12 cellular contexts compared by ENCODE assay signal in the genomic region with DNA sequence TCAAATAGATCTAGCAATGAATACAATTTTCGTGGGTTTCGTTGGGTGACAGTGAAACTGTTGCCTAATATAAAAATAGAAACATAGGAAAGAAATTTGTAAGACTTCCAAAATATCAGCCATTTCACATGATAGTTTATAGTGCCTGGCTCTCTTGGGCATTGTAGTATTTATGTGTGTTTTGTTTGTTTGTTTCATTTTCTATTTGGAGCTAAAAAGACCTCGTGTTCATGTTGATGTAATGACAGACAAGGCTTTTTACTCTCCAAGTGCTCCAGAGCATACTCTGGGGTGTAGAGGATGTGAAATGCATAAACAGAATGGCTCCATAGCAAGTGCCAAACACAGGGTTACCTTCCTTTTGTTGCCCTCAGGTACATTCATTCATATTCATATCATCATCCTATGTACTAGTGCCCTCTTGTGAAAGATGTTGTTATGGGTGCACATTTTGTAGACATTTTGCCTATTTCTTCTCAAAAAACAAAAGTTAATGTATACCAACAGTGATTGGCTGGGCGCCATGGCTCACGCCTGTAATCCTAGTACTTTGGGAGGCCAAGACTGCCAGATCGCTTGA.
A peak's percentile ranks its signal among the peaks of the same experiment; 100 is the strongest.
DNase-seq lines count a peak whose midpoint lies in the region; ATAC-seq lines count a peak whose summit lies in the region.
"Had no signal": no experiment of that assay in that cellular context is flagged by ENCODE, and none has a peak within 500 bp of the region (broad histone marks: within the 10 kb centered on the region; RNA-seq: fewer than 3 reads in every experiment).

No MANE protein-coding gene starts in this region.

- H3K4me3 Mint-ChIP-seq in activated CD4-positive, alpha-beta memory T cell treated with anti-CD3 and anti-CD28 coated beads for 36 hours = no peak overlapping the region
- H3K4me3 Mint-ChIP-seq: natural killer cell had no signal

- H3K27me3 ChIP-seq in mesendoderm (ENCODE audit: insufficient read depth, low read length, poor library complexity) = no peaks in the 10 kb centered on the region

- no peak overlapping the region for H3K4me2 ChIP-seq in mesendoderm (ENCODE audit: low read length)

- no peak overlapping the region for H2BK120ac ChIP-seq in mesendoderm (ENCODE audit: low read depth, low read length)

- no peak overlapping the region for H4K8ac ChIP-seq in mesendoderm (ENCODE audit: low read depth, low read length)

- H3K9me3 Mint-ChIP-seq in activated CD4-positive, alpha-beta memory T cell treated with anti-CD3 and anti-CD28 coated beads for 36 hours = no peaks in the 10 kb centered on the region
- H3K9me3 Mint-ChIP-seq: natural killer cell had no signal

- no peaks in the 10 kb centered on the region for H3K36me3 ChIP-seq in mesendoderm (ENCODE audit: control insufficient read depth, insufficient read depth, low read length)

- no CpG with 5 or more reads among the region's 6 CpGs for WGBS in mesendoderm (ENCODE audit: extremely low coverage, insufficient coverage, low lambda C conversion rate)

- H3K27ac Mint-ChIP-seq in activated CD4-positive, alpha-beta memory T cell treated with anti-CD3 and anti-CD28 coated beads for 36 hours = no peak overlapping the region
- H3K27ac Mint-ChIP-seq: natural killer cell had no signal

- peak; percentile 78 for ATAC-seq in GM18498 (IDR thresholded peaks at IDR 0.05; ENCODE audit: unreplicated experiment)
- peak; percentile 78 for ATAC-seq in GM21717 (IDR thresholded peaks at IDR 0.05; ENCODE audit: unreplicated experiment)
- ATAC-seq in left lobe of liver = peak; percentile 60
- ATAC-seq in HG02678 (IDR thresholded peaks at IDR 0.05; ENCODE audit: unreplicated experiment) = no peak
- ATAC-seq: natural killer cell had no signal

- DNase-seq in NAMALWA (ENCODE audit: low spot score) (peak; percentile 0), left lobe of liver (ENCODE audit: low spot score) (no peak), mesendoderm (no peak), cardiac septum (ENCODE audit: low spot score) (no peak)
- no peak for DNase-seq in activated CD4-positive, alpha-beta memory T cell treated with anti-CD3 and anti-CD28 coated beads for 36 hours
- DNase-seq: activated CD4-positive, CD25-positive, alpha-beta regulatory T cell; natural killer cell; NCI-H446 treated with DMSO at 0.1 percent for 48 hours had no signal

- H3K4me1 Mint-ChIP-seq in activated CD4-positive, alpha-beta memory T cell treated with anti-CD3 and anti-CD28 coated beads for 36 hours (ENCODE audit: low read depth) = no peaks in the 10 kb centered on the region
- H3K4me1 Mint-ChIP-seq: natural killer cell had no signal

- no peak overlapping the region for H2BK15ac ChIP-seq in mesendoderm (replicated peaks; ENCODE audit: low read depth)

- no peaks in the 10 kb centered on the region for H3K79me2 ChIP-seq in mesendoderm (ENCODE audit: control insufficient read depth, insufficient read depth, low read length)

- no peak overlapping the region for H3K23ac ChIP-seq in mesendoderm (ENCODE audit: low read length)

- H2BK5ac ChIP-seq in mesendoderm (ENCODE audit: low read length) = no peak overlapping the region

- no peak overlapping the region for H3K9ac ChIP-seq in mesendoderm (ENCODE audit: low read length)

- intact Hi-C loops in cardiac septum (cut with DNase I) = no loop called here
- intact Hi-C loops in activated CD4-positive, alpha-beta memory T cell treated with anti-CD3 and anti-CD28 coated beads for 36 hours (cut with micrococcal nuclease) = no loop called here

- CTCF ChIA-PET in activated CD4-positive, alpha-beta memory T cell treated with anti-CD3 and anti-CD28 coated beads for 36 hours (lab: Charles Lee) = no interaction called here

- H3K79me1 ChIP-seq in mesendoderm (ENCODE audit: low read length) = no peaks in the 10 kb centered on the region

- H2AK5ac ChIP-seq in mesendoderm (ENCODE audit: low read length) = no peak overlapping the region

- H3K56ac ChIP-seq in mesendoderm (ENCODE audit: low read length) = no peak overlapping the region

- H3K4ac ChIP-seq in mesendoderm (ENCODE audit: low read depth, low read length) = no peak overlapping the region

- no peak overlapping the region for H3K18ac ChIP-seq in mesendoderm (ENCODE audit: low read length)

- no peak overlapping the region for H4K5ac ChIP-seq in mesendoderm (ENCODE audit: low read length)

- H3K36me3 Mint-ChIP-seq in activated CD4-positive, alpha-beta memory T cell treated with anti-CD3 and anti-CD28 coated beads for 36 hours = no peaks in the 10 kb centered on the region
- H3K36me3 Mint-ChIP-seq: natural killer cell had no signal

- H3K27ac ChIP-seq in mesendoderm (ENCODE audit: low read depth, low read length) = no peak overlapping the region
- H3K27ac ChIP-seq: HL-60 had no signal

- no peaks in the 10 kb centered on the region for H3K4me1 ChIP-seq in mesendoderm (ENCODE audit: control insufficient read depth, low read depth, low read length)

- H3K4me3 ChIP-seq in mesendoderm (ENCODE audit: low read length) = no peak overlapping the region

- POLR2A ChIA-PET in activated CD4-positive, alpha-beta memory T cell treated with anti-CD3 and anti-CD28 coated beads for 36 hours (lab: Charles Lee) = no interaction called here

- H3K27me3 Mint-ChIP-seq in activated CD4-positive, alpha-beta memory T cell treated with anti-CD3 and anti-CD28 coated beads for 36 hours = no peaks in the 10 kb centered on the region
